8 cellular contexts compared by ENCODE assay signal in the genomic region with DNA sequence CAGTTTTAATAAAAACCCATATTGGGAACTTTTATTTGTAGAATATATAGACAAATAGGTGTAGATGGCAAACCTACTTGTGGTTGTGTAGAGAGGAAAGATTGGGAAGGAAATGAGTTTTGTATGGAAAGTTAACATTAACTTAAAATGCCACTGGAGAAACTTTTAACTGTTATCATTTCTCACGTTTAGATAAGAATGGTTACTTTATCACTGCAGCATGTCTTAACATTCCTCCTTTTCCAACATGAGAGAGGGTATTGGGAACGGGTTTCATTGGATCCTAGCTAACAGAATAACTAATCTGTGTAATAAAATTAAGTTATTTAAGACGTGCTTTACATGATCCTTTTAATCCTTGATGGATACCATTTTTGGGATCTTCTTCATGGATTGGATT. TPM values are rescaled to one million over a fixed set of nuclear protein-coding genes. Genes with fewer than 3 reads are reported as not detected.
DNase-seq lines count a peak whose midpoint lies in the region; ATAC-seq and TF ChIP-seq lines count a peak whose summit lies in the region.

No MANE protein-coding gene starts in this region.

- no peak overlapping the region for H2AFZ ChIP-seq in hepatocyte

- 6% methylated on average over 3 of the region's 3 CpGs for WGBS in hepatocyte (ENCODE audit: low lambda C conversion rate, missing lambda C conversion rate)

- TF ChIP-seq CTCF in hepatocyte (IDR thresholded peaks at IDR 0.05; ENCODE audit: poor library complexity), result no peak
- TF ChIP-seq CTCF in omental fat pad (IDR thresholded peaks at IDR 0.05), result no peak

- H3K36me3 Mint-ChIP-seq in T-helper 2 cell treated with Interferon-gamma antibody and Interleukin-4, amounts not matched to agents 5 μg/mL and 100 μg/mL, for 36 hours (ENCODE audit: low read depth), result peaks cover 23% of the 10 kb centered on the region
- peaks cover 50% of the 10 kb centered on the region for H3K36me3 Mint-ChIP-seq in activated CD4-positive, alpha-beta memory T cell treated with anti-CD3 and anti-CD28 coated beads, Interleukin-2, amount 10 ng/mL, durations not matched to agents 7 days and 5 days (ENCODE audit: low read depth)

- H3K4me1 Mint-ChIP-seq in T-helper 2 cell treated with Interferon-gamma antibody and Interleukin-4, amounts not matched to agents 5 μg/mL and 100 μg/mL, for 36 hours (ENCODE audit: low read depth), result peaks cover 40% of the 10 kb centered on the region
- H3K4me1 Mint-ChIP-seq in activated CD4-positive, alpha-beta memory T cell treated with anti-CD3 and anti-CD28 coated beads, Interleukin-2, amount 10 ng/mL, durations not matched to agents 7 days and 5 days, result peaks cover 56% of the 10 kb centered on the region
- peaks cover 55% of the 10 kb centered on the region for H3K4me1 Mint-ChIP-seq in stimulated activated naive CD8-positive, alpha-beta T cell treated with anti-CD3 and anti-CD28 coated beads, Interleukin-15, amount 100 ng/mL, for 72 hours

- peaks cover 57% of the 10 kb centered on the region for H4K20me1 ChIP-seq in hepatocyte (ENCODE audit: insufficient read depth, poor library complexity, severe bottlenecking)

- H3K9me2 ChIP-seq in hepatocyte (replicated peaks; ENCODE audit: insufficient read depth), result no peaks in the 10 kb centered on the region

- no peak for DNase-seq in T-helper 2 cell treated with Interferon-gamma antibody and Interleukin-4, amounts not matched to agents 5 μg/mL and 100 μg/mL, for 36 hours (ENCODE audit: low spot score)
- DNase-seq in T-helper 2 cell (no peak), hepatocyte (ENCODE audit: low spot score) (no peak), omental fat pad (ENCODE audit: low spot score) (no peak), NCI-H1092 (lab: John Stamatoyannopoulos, UW) (no peak)
- DNase-seq in activated CD4-positive, alpha-beta memory T cell treated with anti-CD3 and anti-CD28 coated beads, Interleukin-2, amount 10 ng/mL, durations not matched to agents 7 days and 5 days, result no peak
- DNase-seq in stimulated activated naive CD8-positive, alpha-beta T cell treated with anti-CD3 and anti-CD28 coated beads, Interleukin-15, amount 100 ng/mL, for 72 hours, result no peak

- peak overlapping the region; percentile 79 for H3K4me2 ChIP-seq in hepatocyte

- POLR2A ChIA-PET in activated CD4-positive, alpha-beta memory T cell treated with anti-CD3 and anti-CD28 coated beads, Interleukin-2, amount 10 ng/mL, durations not matched to agents 7 days and 5 days (lab: Charles Lee), result interaction anchor here (0.7 kb wide), 1 partner anchor 92 kb away, joined by 4 read pairs; no protein-coding TSS in a partner anchor

- H3K9me3 Mint-ChIP-seq in T-helper 2 cell treated with Interferon-gamma antibody and Interleukin-4, amounts not matched to agents 5 μg/mL and 100 μg/mL, for 36 hours, result no peaks in the 10 kb centered on the region
- H3K9me3 Mint-ChIP-seq in activated CD4-positive, alpha-beta memory T cell treated with anti-CD3 and anti-CD28 coated beads, Interleukin-2, amount 10 ng/mL, durations not matched to agents 7 days and 5 days, result no peaks in the 10 kb centered on the region
- H3K9me3 Mint-ChIP-seq in stimulated activated naive CD8-positive, alpha-beta T cell treated with anti-CD3 and anti-CD28 coated beads, Interleukin-15, amount 100 ng/mL, for 72 hours, result no peaks in the 10 kb centered on the region

- CTCF ChIA-PET in activated CD4-positive, alpha-beta memory T cell treated with anti-CD3 and anti-CD28 coated beads, Interleukin-2, amount 10 ng/mL, durations not matched to agents 7 days and 5 days (lab: Charles Lee), result no interaction called here

- ATAC-seq in stimulated activated naive CD8-positive, alpha-beta T cell treated with anti-CD3 and anti-CD28 coated beads, Interleukin-15, amount 100 ng/mL, for 72 hours, result no peak
- no peak for ATAC-seq in omental fat pad (ENCODE audit: low FRiP score)
- no peak for ATAC-seq in GM21360 (IDR thresholded peaks at IDR 0.05; ENCODE audit: unreplicated experiment)

- peak overlapping the region; percentile 100 for H3K27ac ChIP-seq in hepatocyte

- peak overlapping the region; percentile 97 for H3K4me3 Mint-ChIP-seq in T-helper 2 cell treated with Interferon-gamma antibody and Interleukin-4, amounts not matched to agents 5 μg/mL and 100 μg/mL, for 36 hours
- peak overlapping the region; percentile 96 for H3K4me3 Mint-ChIP-seq in activated CD4-positive, alpha-beta memory T cell treated with anti-CD3 and anti-CD28 coated beads, Interleukin-2, amount 10 ng/mL, durations not matched to agents 7 days and 5 days
- H3K4me3 Mint-ChIP-seq in stimulated activated naive CD8-positive, alpha-beta T cell treated with anti-CD3 and anti-CD28 coated beads, Interleukin-15, amount 100 ng/mL, for 72 hours, result peak overlapping the region; percentile 92 to 99

- H3K4me3 ChIP-seq in hepatocyte, result peak overlapping the region; percentile 37

- H3K4me1 ChIP-seq in hepatocyte (ENCODE audit: insufficient read depth), result peaks cover 11% of the 10 kb centered on the region

- no peaks in the 10 kb centered on the region for H3K27me3 Mint-ChIP-seq in T-helper 2 cell treated with Interferon-gamma antibody and Interleukin-4, amounts not matched to agents 5 μg/mL and 100 μg/mL, for 36 hours (ENCODE audit: low read depth)
- H3K27me3 Mint-ChIP-seq in activated CD4-positive, alpha-beta memory T cell treated with anti-CD3 and anti-CD28 coated beads, Interleukin-2, amount 10 ng/mL, durations not matched to agents 7 days and 5 days, result no peaks in the 10 kb centered on the region
- H3K27me3 Mint-ChIP-seq in stimulated activated naive CD8-positive, alpha-beta T cell treated with anti-CD3 and anti-CD28 coated beads, Interleukin-15, amount 100 ng/mL, for 72 hours, result no peaks in the 10 kb centered on the region

- no peaks in the 10 kb centered on the region for H3K9me3 ChIP-seq in hepatocyte (ENCODE audit: low read depth)

- no peaks in the 10 kb centered on the region for H3K36me3 ChIP-seq in hepatocyte (replicated peaks; ENCODE audit: insufficient read depth, low read depth)

- H3K27me3 ChIP-seq in hepatocyte, result no peaks in the 10 kb centered on the region

- H3K27ac Mint-ChIP-seq in T-helper 2 cell treated with Interferon-gamma antibody and Interleukin-4, amounts not matched to agents 5 μg/mL and 100 μg/mL, for 36 hours, result peak overlapping the region; percentile 100
- peak overlapping the region; percentile 100 for H3K27ac Mint-ChIP-seq in activated CD4-positive, alpha-beta memory T cell treated with anti-CD3 and anti-CD28 coated beads, Interleukin-2, amount 10 ng/mL, durations not matched to agents 7 days and 5 days
- H3K27ac Mint-ChIP-seq in stimulated activated naive CD8-positive, alpha-beta T cell treated with anti-CD3 and anti-CD28 coated beads, Interleukin-15, amount 100 ng/mL, for 72 hours, result peak overlapping the region; percentile 98 to 100

- peaks cover 81% of the 10 kb centered on the region for H3K79me2 ChIP-seq in hepatocyte

RNA-seq across cellular contexts. Expression of gene LUC7L2, which starts 1.8 kb away (rescaled TPM):
- 100 to 1,000 TPM; 106 to 110 TPM for total RNA-seq in activated CD4-positive, alpha-beta memory T cell treated with anti-CD3 and anti-CD28 coated beads, Interleukin-2, amount 10 ng/mL, durations not matched to agents 7 days and 5 days
- 75.1 and 76.4 TPM in 2 replicates for total RNA-seq in hepatocyte
- 68.6 and 75.3 TPM in 2 replicates for polyA plus RNA-seq in hepatocyte
- 10 to 100 TPM; 46.6 to 78.9 (median 61.1) TPM for total RNA-seq in omental fat pad

RNA-seq across cellular contexts. Expression of gene FMC1, which starts 20.4 kb away (rescaled TPM):
- total RNA-seq in activated CD4-positive, alpha-beta memory T cell treated with anti-CD3 and anti-CD28 coated beads, Interleukin-2, amount 10 ng/mL, durations not matched to agents 7 days and 5 days, result 1 to 10 TPM; 9.9 TPM
- 5.0 and 12.9 TPM in 2 replicates for total RNA-seq in hepatocyte
- 43.4 and 46.7 TPM in 2 replicates for polyA plus RNA-seq in hepatocyte
- total RNA-seq in omental fat pad, result 10 to 100 TPM in 3 of 4 donors, 1 to 10 TPM in 1; 4.1 to 23.6 (median 13.7) TPM
